Comparison of ENCODE assay signal across 1 cellular context in the genomic region with DNA sequence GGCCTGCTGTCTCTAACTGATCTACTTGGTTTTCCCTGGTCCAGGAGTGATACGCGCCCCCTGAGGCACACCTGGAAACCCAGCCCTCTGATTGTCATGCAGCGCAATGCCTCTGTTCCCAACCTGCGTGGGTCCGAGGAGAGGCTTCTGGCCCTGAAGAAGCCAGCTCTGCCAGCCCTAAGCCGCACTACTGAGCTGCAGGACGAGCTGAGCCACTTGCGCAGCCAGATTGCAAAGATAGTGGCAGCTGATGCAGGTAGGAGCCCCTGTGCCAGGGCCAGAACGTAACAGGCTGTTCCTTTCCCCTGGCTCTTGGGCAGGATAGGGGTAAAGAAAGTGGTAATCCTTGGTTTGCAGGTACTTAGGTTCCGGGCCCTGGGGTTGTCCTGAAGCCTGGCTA.
TF ChIP-seq lines count a peak whose summit lies in the region.

No MANE protein-coding gene starts in this region.

TF ChIP-seq in GM23338, 12 proteins besides CTCF, POLR2A, EP300 and RAD21 (continued from another document):
- TF ChIP-seq, protein P1, sequence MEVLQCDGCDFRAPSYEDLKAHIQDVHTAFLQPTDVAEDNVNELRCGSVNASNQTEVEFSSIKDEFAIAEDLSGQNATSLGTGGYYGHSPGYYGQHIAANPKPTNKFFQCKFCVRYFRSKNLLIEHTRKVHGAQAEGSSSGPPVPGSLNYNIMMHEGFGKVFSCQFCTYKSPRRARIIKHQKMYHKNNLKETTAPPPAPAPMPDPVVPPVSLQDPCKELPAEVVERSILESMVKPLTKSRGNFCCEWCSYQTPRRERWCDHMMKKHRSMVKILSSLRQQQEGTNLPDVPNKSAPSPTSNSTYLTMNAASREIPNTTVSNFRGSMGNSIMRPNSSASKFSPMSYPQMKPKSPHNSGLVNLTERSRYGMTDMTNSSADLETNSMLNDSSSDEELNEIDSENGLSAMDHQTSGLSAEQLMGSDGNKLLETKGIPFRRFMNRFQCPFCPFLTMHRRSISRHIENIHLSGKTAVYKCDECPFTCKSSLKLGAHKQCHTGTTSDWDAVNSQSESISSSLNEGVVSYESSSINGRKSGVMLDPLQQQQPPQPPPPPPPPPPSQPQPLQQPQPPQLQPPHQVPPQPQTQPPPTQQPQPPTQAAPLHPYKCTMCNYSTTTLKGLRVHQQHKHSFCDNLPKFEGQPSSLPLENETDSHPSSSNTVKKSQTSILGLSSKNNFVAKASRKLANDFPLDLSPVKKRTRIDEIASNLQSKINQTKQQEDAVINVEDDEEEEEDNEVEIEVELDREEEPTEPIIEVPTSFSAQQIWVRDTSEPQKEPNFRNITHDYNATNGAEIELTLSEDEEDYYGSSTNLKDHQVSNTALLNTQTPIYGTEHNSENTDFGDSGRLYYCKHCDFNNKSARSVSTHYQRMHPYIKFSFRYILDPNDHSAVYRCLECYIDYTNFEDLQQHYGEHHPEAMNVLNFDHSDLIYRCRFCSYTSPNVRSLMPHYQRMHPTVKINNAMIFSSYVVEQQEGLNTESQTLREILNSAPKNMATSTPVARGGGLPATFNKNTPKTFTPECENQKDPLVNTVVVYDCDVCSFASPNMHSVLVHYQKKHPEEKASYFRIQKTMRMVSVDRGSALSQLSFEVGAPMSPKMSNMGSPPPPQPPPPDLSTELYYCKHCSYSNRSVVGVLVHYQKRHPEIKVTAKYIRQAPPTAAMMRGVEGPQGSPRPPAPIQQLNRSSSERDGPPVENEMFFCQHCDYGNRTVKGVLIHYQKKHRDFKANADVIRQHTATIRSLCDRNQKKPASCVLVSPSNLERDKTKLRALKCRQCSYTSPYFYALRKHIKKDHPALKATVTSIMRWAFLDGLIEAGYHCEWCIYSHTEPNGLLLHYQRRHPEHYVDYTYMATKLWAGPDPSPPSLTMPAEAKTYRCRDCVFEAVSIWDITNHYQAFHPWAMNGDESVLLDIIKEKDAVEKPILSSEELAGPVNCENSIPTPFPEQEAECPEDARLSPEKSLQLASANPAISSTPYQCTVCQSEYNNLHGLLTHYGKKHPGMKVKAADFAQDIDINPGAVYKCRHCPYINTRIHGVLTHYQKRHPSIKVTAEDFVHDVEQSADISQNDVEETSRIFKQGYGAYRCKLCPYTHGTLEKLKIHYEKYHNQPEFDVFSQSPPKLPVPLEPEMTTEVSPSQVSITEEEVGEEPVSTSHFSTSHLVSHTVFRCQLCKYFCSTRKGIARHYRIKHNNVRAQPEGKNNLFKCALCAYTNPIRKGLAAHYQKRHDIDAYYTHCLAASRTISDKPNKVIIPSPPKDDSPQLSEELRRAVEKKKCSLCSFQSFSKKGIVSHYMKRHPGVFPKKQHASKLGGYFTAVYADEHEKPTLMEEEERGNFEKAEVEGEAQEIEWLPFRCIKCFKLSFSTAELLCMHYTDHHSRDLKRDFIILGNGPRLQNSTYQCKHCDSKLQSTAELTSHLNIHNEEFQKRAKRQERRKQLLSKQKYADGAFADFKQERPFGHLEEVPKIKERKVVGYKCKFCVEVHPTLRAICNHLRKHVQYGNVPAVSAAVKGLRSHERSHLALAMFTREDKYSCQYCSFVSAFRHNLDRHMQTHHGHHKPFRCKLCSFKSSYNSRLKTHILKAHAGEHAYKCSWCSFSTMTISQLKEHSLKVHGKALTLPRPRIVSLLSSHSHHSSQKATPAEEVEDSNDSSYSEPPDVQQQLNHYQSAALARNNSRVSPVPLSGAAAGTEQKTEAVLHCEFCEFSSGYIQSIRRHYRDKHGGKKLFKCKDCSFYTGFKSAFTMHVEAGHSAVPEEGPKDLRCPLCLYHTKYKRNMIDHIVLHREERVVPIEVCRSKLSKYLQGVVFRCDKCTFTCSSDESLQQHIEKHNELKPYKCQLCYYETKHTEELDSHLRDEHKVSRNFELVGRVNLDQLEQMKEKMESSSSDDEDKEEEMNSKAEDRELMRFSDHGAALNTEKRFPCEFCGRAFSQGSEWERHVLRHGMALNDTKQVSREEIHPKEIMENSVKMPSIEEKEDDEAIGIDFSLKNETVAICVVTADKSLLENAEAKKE (CRISPR knock-in tag; IDR thresholded peaks at IDR 0.05), result no peak
- TF ChIP-seq JUNB (IDR thresholded peaks at IDR 0.05; ENCODE audit: unreplicated experiment) (no peak), STAT1 (IDR thresholded peaks at IDR 0.05; ENCODE audit: unreplicated experiment) (no peak), CREB1 (CRISPR knock-in tag; IDR thresholded peaks at IDR 0.05; ENCODE audit: low read depth) (no peak), ZNF114 (CRISPR knock-in tag; IDR thresholded peaks at IDR 0.05) (no peak)
